23 cellular contexts compared by ENCODE assay signal in the genomic region with DNA sequence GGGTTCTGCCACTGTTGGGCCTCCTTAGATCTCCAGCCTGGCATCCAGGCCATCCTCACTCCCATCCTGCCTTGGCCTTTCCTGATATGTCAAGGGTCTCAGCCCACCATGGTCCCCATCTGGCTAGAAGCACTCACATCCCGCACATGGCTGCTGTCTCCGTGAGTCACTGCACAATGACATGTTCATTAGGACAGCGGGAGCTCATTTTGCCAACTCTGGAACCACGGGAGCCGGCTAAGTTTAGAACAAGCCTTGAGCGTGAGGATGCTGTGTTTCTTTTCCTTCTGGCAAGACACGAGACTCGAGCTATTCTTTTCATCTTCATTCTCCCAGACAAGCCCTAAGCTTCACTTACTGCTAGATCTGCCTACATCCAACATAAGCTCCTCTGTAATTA.
"Had no signal": no experiment of that assay in that cellular context is flagged by ENCODE, and none has a peak within 500 bp of the region (broad histone marks: within the 10 kb centered on the region; RNA-seq: fewer than 3 reads in every experiment).

No MANE protein-coding gene starts in this region.

- H3K27me3 ChIP-seq: adrenal gland, heart left ventricle, testis, upper lobe of right lung had no signal

- ATAC-seq: foreskin keratinocyte, left colon, right cardiac atrium had no signal

- DNase-seq: activated CD4-positive, alpha-beta T cell treated with anti-CD3 and anti-CD28 coated beads, Interleukin-2, amount 50 U/mL, for 48 hours; activated effector memory CD4-positive, alpha-beta T cell treated with Interleukin-2 at 50 U/mL for 16 hours; activated naive CD4-positive, alpha-beta T cell treated with anti-CD3 and anti-CD28 coated beads, Interleukin-2, amount 50 U/mL, for 16 hours; activated T-cell treated with anti-CD3 and anti-CD28 coated beads, Interleukin-2, amount 50 U/mL, for 24 hours; adrenal gland; effector CD4-positive, alpha-beta T cell; esophagus squamous epithelium; foreskin keratinocyte; heart left ventricle; immature natural killer cell; left colon; midbrain; naive B cell; right cardiac atrium; stimulated activated CD4-positive, alpha-beta T cell treated with anti-CD3 and anti-CD28 coated beads, Interleukin-4, amount 100 ng/mL, for 4 hours; T-helper 1 cell; testis; upper lobe of right lung; WERI-Rb-1 had no signal

- H3K27ac ChIP-seq: adrenal gland, esophagus squamous epithelium, foreskin keratinocyte, heart left ventricle, SK-N-MC, testis, upper lobe of right lung, WERI-Rb-1 had no signal

- H3K4me1 ChIP-seq: adrenal gland, esophagus squamous epithelium, foreskin keratinocyte, heart left ventricle, testis, upper lobe of right lung had no signal

- H3K4me3 ChIP-seq: adrenal gland, coronary artery, esophagus squamous epithelium, heart left ventricle, lung, SK-N-MC, smooth muscle cell, testis, upper lobe of right lung had no signal

- H3K4me2 ChIP-seq: smooth muscle cell had no signal

- H3K9me3 ChIP-seq: adrenal gland, esophagus squamous epithelium, testis, upper lobe of right lung had no signal

- H3K36me3 ChIP-seq: adrenal gland, esophagus squamous epithelium, heart left ventricle, upper lobe of right lung, WERI-Rb-1 had no signal
